In genomic region chr3:169389211-169389924, GRCh38 we compare ENCODE assay signal across 2 cellular contexts.
TF ChIP-seq lines count a peak whose summit lies in the region.

No MANE protein-coding gene starts in this region.

TF ChIP-seq in HepG2, 621 proteins besides CTCF, POLR2A, EP300 and RAD21:
- no peak for TF ChIP-seq ATF5 (CRISPR knock-in tag; IDR thresholded peaks at IDR 0.05; ENCODE audit: low read depth)
- TF ChIP-seq POLR2G (IDR thresholded peaks at IDR 0.05; ENCODE audit: low read depth, low read length) = no peak
- no peak for TF ChIP-seq NPAS2 (CRISPR knock-in tag; IDR thresholded peaks at IDR 0.05; ENCODE audit: borderline replicate concordance)
- TF ChIP-seq ZNF33A (CRISPR knock-in tag; IDR thresholded peaks at IDR 0.05; ENCODE audit: borderline replicate concordance) = no peak

TF ChIP-seq in endothelial cell of umbilical vein, 7 proteins besides CTCF, POLR2A, EP300 and RAD21:
- TF ChIP-seq MYC (IDR thresholded peaks at IDR 0.05; ENCODE audit: low read depth, low read length) (no peak), FOS (IDR thresholded peaks at IDR 0.05; ENCODE audit: borderline replicate concordance, insufficient read depth, low read length) (no peak), GATA2 (IDR thresholded peaks at IDR 0.05; ENCODE audit: insufficient read depth, insufficient read length, low read depth, low read length) (peak; percentile 85), EZH2 (IDR thresholded peaks at IDR 0.05; ENCODE audit: borderline replicate concordance, low read depth, low read length, severe bottlenecking) (no peak), MAX (IDR thresholded peaks at IDR 0.05; ENCODE audit: insufficient read depth, insufficient read length) (no peak), JUN (IDR thresholded peaks at IDR 0.05; ENCODE audit: borderline replicate concordance, insufficient read depth, insufficient read length, low read depth) (peak; percentile 78), POLR2AphosphoS5 (IDR thresholded peaks at IDR 0.05; ENCODE audit: insufficient read depth, low read depth, low read length) (peak; percentile 65)
